In the genomic region with DNA sequence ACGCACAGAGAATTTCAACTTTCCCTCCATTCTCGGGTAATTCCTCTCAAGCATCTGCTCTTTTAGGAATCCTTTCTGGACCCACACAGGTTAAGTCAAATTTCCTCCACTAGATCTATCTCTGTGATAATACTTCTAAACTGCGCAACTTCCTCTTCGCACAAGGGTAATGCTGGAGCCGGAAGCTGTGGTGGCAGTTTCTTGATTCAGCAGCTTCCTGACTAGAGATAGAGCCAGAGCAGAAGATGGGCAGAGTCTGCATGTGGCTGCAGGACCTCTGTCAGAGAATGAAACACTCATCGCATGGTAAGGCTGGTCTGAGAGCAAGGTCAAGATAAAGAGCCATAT, we compare ENCODE assay signal across 8 cellular contexts. TPM values are rescaled to one million over a fixed set of nuclear protein-coding genes. Genes with fewer than 3 reads are reported as not detected.
DNase-seq lines count a peak whose midpoint lies in the region; ATAC-seq and TF ChIP-seq lines count a peak whose summit lies in the region.

No MANE protein-coding gene starts in this region.

- H3K4me3 Mint-ChIP-seq in natural killer cell treated with Interleukin-12 subunit alpha and Interleukin-12 subunit beta and Interleukin-15 and Interleukin-18, amount 100 ng/mL, for 72 hours, result peak overlapping the region; percentile 84

- peak; percentile 54 for DNase-seq in GM13977 (ENCODE audit: low spot score)
- peak; percentile 75 for DNase-seq in activated effector memory CD4-positive, alpha-beta T cell treated with Interleukin-2 at 50 U/mL for 16 hours
- DNase-seq in natural killer cell treated with Interleukin-12 subunit alpha and Interleukin-12 subunit beta and Interleukin-15 and Interleukin-18, amount 100 ng/mL, for 72 hours (ENCODE audit: low spot score), result peak; percentile 88
- DNase-seq in DMS153 treated with DMSO at 0.1 percent for 48 hours (lab: John Stamatoyannopoulos, UW; ENCODE audit: unreplicated experiment), result no peak
- no peak for DNase-seq in DMS153 (lab: John Stamatoyannopoulos, UW)

- H3K27ac ChIP-seq in OCI-LY3 (ENCODE audit: low read length) (peak overlapping the region; percentile 97), urinary bladder (ENCODE audit: low read depth) (no peak overlapping the region)

- peak overlapping the region; percentile 98 for H3K4me3 ChIP-seq in OCI-LY3 (ENCODE audit: low read length)
- H3K4me3 ChIP-seq in urinary bladder (ENCODE audit: low read depth, low read length), result peak overlapping the region; percentile 12

- in situ Hi-C loops in GM13977 (cut with MboI; ENCODE audit: low pct_unique_long_range_greater_than_20kb, low sequenced_read_pairs, unreplicated experiment), result loop anchor here (10.0 kb wide), 1 partner anchor 88 kb away; a partner anchor contains a TSS

- no peaks in the 10 kb centered on the region for H3K27me3 Mint-ChIP-seq in natural killer cell treated with Interleukin-12 subunit alpha and Interleukin-12 subunit beta and Interleukin-15 and Interleukin-18, amount 100 ng/mL, for 72 hours

- peak overlapping the region; percentile 90 to 96 for H3K27ac Mint-ChIP-seq in natural killer cell treated with Interleukin-12 subunit alpha and Interleukin-12 subunit beta and Interleukin-15 and Interleukin-18, amount 100 ng/mL, for 72 hours

- H2AFZ ChIP-seq in OCI-LY3 (ENCODE audit: low read depth, low read length), result no peak overlapping the region

- H3K36me3 Mint-ChIP-seq in natural killer cell treated with Interleukin-12 subunit alpha and Interleukin-12 subunit beta and Interleukin-15 and Interleukin-18, amount 100 ng/mL, for 72 hours, result no peaks in the 10 kb centered on the region

- no peaks in the 10 kb centered on the region for H3K9me3 ChIP-seq in OCI-LY3 (ENCODE audit: insufficient read depth, low read length)

- H3K36me3 ChIP-seq in OCI-LY3 (replicated peaks; ENCODE audit: low read depth, low read length) (peaks cover 16% of the 10 kb centered on the region), urinary bladder (ENCODE audit: insufficient read depth) (no peaks in the 10 kb centered on the region)

- peak; percentile 91 for ATAC-seq in HG02642 (IDR thresholded peaks at IDR 0.05; ENCODE audit: poor library complexity, unreplicated experiment)
- peak; percentile 88 to 90 for ATAC-seq in natural killer cell treated with Interleukin-12 subunit alpha and Interleukin-12 subunit beta and Interleukin-15 and Interleukin-18, amount 100 ng/mL, for 72 hours

- H3K4me1 ChIP-seq in OCI-LY3 (ENCODE audit: low read length) (peaks cover 75% of the 10 kb centered on the region), urinary bladder (ENCODE audit: insufficient read depth) (no peaks in the 10 kb centered on the region)

- peaks cover 3% of the 10 kb centered on the region for H4K20me1 ChIP-seq in OCI-LY3 (ENCODE audit: insufficient read depth, low read length)

- peaks cover 54 to 65% of the 10 kb centered on the region in 2 donors for H3K4me1 Mint-ChIP-seq in natural killer cell treated with Interleukin-12 subunit alpha and Interleukin-12 subunit beta and Interleukin-15 and Interleukin-18, amount 100 ng/mL, for 72 hours (ENCODE audit: low read depth in 2 of 2)

- TF ChIP-seq CTCF in GM13977 (IDR thresholded peaks at IDR 0.05; ENCODE audit: extremely low read depth, insufficient read depth, missing control alignments), result no peak
- TF ChIP-seq CTCF in OCI-LY3 (IDR thresholded peaks at IDR 0.05; ENCODE audit: low read depth, low read length), result no peak

- peak overlapping the region; percentile 94 for H3K9ac ChIP-seq in OCI-LY3 (ENCODE audit: low read length)

- no peaks in the 10 kb centered on the region for H3K9me3 Mint-ChIP-seq in natural killer cell treated with Interleukin-12 subunit alpha and Interleukin-12 subunit beta and Interleukin-15 and Interleukin-18, amount 100 ng/mL, for 72 hours

- peak overlapping the region; percentile 100 for H3K4me2 ChIP-seq in OCI-LY3 (ENCODE audit: low read length)

- H3K27me3 ChIP-seq in OCI-LY3 (ENCODE audit: low read depth, low read length), result no peaks in the 10 kb centered on the region

- WGBS in urinary bladder, result 59% methylated on average over 6 of the region's 6 CpGs

- peaks cover 69% of the 10 kb centered on the region for H3K79me2 ChIP-seq in OCI-LY3 (ENCODE audit: low read length)

RNA-seq across cellular contexts. Expression of a gene that starts 11.1 kb away (rescaled TPM):
- total RNA-seq in natural killer cell treated with Interleukin-12 subunit alpha and Interleukin-12 subunit beta and Interleukin-15 and Interleukin-18, amount 100 ng/mL, for 72 hours, result 100 to 1,000 TPM in 1 of 2 donors, 10 to 100 TPM in 1; 78.2 to 120 TPM
- 45.5 TPM for total RNA-seq in urinary bladder
- polyA plus RNA-seq in urinary bladder, result 18.6 TPM

Comparison
In these comparisons a context has a peak if more than half of its experiments do, and no peak if none do; other contexts are left out.
1. DNase-seq: peak in GM13977 (single experiment), activated effector memory CD4-positive, alpha-beta T cell treated with Interleukin-2 at 50 U/mL for 16 hours (single experiment) and natural killer cell treated with Interleukin-12 subunit alpha and Interleukin-12 subunit beta and Interleukin-15 and Interleukin-18, amount 100 ng/mL, for 72 hours (single experiment); none in DMS153 treated with DMSO at 0.1 percent for 48 hours (single experiment) and DMS153 (single experiment).